Comparison of ENCODE assay signal across 9 cellular contexts in the genomic region with DNA sequence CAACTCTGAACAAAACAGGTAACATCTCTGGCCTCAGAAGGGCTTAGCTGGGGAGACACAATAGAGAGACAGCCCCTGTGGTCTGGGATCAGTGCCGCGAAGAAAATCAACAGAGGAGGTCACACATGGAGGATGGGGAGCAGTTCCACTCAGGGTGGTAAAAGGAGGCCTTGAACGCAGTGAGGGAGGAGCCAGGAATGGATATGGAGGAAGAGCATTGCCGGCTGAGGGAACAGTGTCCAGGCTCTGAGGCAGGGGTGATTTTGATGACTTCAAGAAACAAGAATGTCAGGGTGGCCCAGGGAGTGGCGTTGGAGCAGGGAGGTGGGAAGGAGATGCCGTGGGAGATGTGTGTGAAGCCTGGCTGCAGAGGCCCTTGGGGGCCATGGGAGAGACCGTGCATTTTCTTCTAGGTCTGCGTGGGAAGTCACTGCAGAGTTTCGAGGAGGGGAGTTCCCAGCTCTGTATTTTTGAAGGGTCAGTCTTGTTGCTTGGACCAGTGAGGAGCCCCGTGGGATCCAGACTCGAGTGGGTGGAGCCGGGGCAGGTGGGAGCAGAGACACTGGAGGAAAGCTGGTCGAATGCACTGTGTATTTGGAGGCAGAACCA. TPM values are rescaled to one million over a fixed set of nuclear protein-coding genes. Genes with fewer than 3 reads are reported as not detected.
DNase-seq lines count a peak whose midpoint lies in the region; ATAC-seq and TF ChIP-seq lines count a peak whose summit lies in the region.
"Had no signal": no experiment of that assay in that cellular context is flagged by ENCODE, and none has a peak within 500 bp of the region (broad histone marks: within the 10 kb centered on the region; RNA-seq: fewer than 3 reads in every experiment).

No MANE protein-coding gene starts in this region.

- peak overlapping the region; percentile 56 for H3K4me3 Mint-ChIP-seq in CD8-positive, alpha-beta T cell
- H3K4me3 Mint-ChIP-seq in nephron: no peak overlapping the region

- no peak for DNase-seq in CD8-positive, alpha-beta T cell
- DNase-seq in RWPE1 (ENCODE audit: low spot score) (no peak), dorsolateral prefrontal cortex (no peak), NCI-H2029 (lab: John Stamatoyannopoulos, UW) (no peak), NCI-H1694 (lab: John Stamatoyannopoulos, UW) (no peak), NCI-H748 (lab: John Stamatoyannopoulos, UW; ENCODE audit: unreplicated experiment) (no peak)
- DNase-seq: NCI-H1694 treated with DMSO at 0.1 percent for 48 hours had no signal

- H3K27me3 ChIP-seq in CD8-positive, alpha-beta T cell (ENCODE audit: insufficient read depth, low read length): no peaks in the 10 kb centered on the region
- H3K27me3 ChIP-seq in dorsolateral prefrontal cortex: no peaks in the 10 kb centered on the region

- no peaks in the 10 kb centered on the region for H3K9me3 ChIP-seq in CD8-positive, alpha-beta T cell (ENCODE audit: low read length)

- peaks cover 88% of the 10 kb centered on the region for H3K4me1 Mint-ChIP-seq in CD8-positive, alpha-beta T cell (ENCODE audit: low read depth)
- H3K4me1 Mint-ChIP-seq in nephron: peaks cover 88% of the 10 kb centered on the region

- intact Hi-C loops in CD8-positive, alpha-beta T cell (cut with DNase I, micrococcal nuclease): no loop called here
- intact Hi-C loops in dorsolateral prefrontal cortex (cut with DNase I): no loop called here

- H3K36me3 ChIP-seq in CD8-positive, alpha-beta T cell (ENCODE audit: insufficient read depth, low read length): peaks cover 13% of the 10 kb centered on the region

- peak overlapping the region; percentile 94 for H3K27ac Mint-ChIP-seq in CD8-positive, alpha-beta T cell
- H3K27ac Mint-ChIP-seq in nephron: peak overlapping the region in 2 of 3 experiments; percentile 41 to 93

- peaks cover 92% of the 10 kb centered on the region for H3K4me1 ChIP-seq in CD8-positive, alpha-beta T cell (ENCODE audit: insufficient read depth, low read length)

- H3K27me3 Mint-ChIP-seq in CD8-positive, alpha-beta T cell (ENCODE audit: low read depth): no peaks in the 10 kb centered on the region
- H3K27me3 Mint-ChIP-seq in nephron (ENCODE audit: low read depth): peaks cover 3% of the 10 kb centered on the region

- no peak for TF ChIP-seq CTCF in CD8-positive, alpha-beta T cell (IDR thresholded peaks at IDR 0.05)
- TF ChIP-seq CTCF in RWPE1 (conservative IDR thresholded peaks at IDR 0.05; ENCODE audit: low read depth): no peak
- TF ChIP-seq CTCF in dorsolateral prefrontal cortex (IDR thresholded peaks at IDR 0.05 in 54 of 56, conservative IDR thresholded peaks at IDR 0.05 in 2 of 56; ENCODE audit: low read depth in 1 of 56, partially characterized antibody in 56 of 56): no peak
- no peak for TF ChIP-seq CTCF in nephron (IDR thresholded peaks at IDR 0.05; ENCODE audit: unreplicated experiment in 3 of 3)

- POLR2A ChIA-PET in CD8-positive, alpha-beta T cell (lab: Charles Lee): interaction anchor here (1.4 to 10.5 kb wide), 5 partner anchors 13 to 58 kb away, joined by 8 to 107 read pairs (median 30); no protein-coding TSS in a partner anchor
- POLR2A ChIA-PET in RWPE1 (lab: Yijun Ruan, JAX; ENCODE audit: low non-redundant PET): no interaction called here

- peak overlapping the region; percentile 5 for H3K27ac ChIP-seq in CD8-positive, alpha-beta T cell (ENCODE audit: low read depth, low read length)
- H3K27ac ChIP-seq in RWPE1: peak overlapping the region; percentile 95
- peak overlapping the region in 37 of 59 donors; percentile 8 to 93 (median 77) for H3K27ac ChIP-seq in dorsolateral prefrontal cortex

- CTCF ChIA-PET in CD8-positive, alpha-beta T cell (lab: Charles Lee): interaction anchor here (1.2 to 20.2 kb wide), 7 partner anchors 9 to 241 kb away, joined by 3 to 562 read pairs (median 21); a partner anchor contains a TSS
- CTCF ChIA-PET in RWPE1 (lab: Yijun Ruan, JAX): interaction anchor here (1.0 to 1.3 kb wide), 3 partner anchors 47 to 58 kb away, joined by 3 to 7 read pairs (median 3); a partner anchor contains a TSS

- no peaks in the 10 kb centered on the region for H3K9me3 Mint-ChIP-seq in CD8-positive, alpha-beta T cell
- peaks cover 2% of the 10 kb centered on the region for H3K9me3 Mint-ChIP-seq in nephron

- peaks cover 60% of the 10 kb centered on the region for H3K36me3 Mint-ChIP-seq in CD8-positive, alpha-beta T cell
- H3K36me3 Mint-ChIP-seq in nephron (ENCODE audit: low read depth): peaks cover 22% of the 10 kb centered on the region

- no peak for ATAC-seq in CD8-positive, alpha-beta T cell
- no peak for ATAC-seq in GM18498 (IDR thresholded peaks at IDR 0.05; ENCODE audit: unreplicated experiment)

- H3K4me3 ChIP-seq in CD8-positive, alpha-beta T cell (ENCODE audit: low read depth, low read length): no peak overlapping the region
- H3K4me3 ChIP-seq in dorsolateral prefrontal cortex: no peak overlapping the region

RNA-seq across cellular contexts. Expression of a gene that starts 35.7 kb away (rescaled TPM):
- total RNA-seq in CD8-positive, alpha-beta T cell: under 1 TPM in 1 of 2 experiments, not detected in 1; 0.36 TPM
- 1 to 10 TPM in 2 of 120 experiments, under 1 TPM in 103, not detected in 15; 0.07 to 1.3 (median 0.38) TPM for total RNA-seq in dorsolateral prefrontal cortex

RNA-seq across cellular contexts. Expression of a gene that starts 47.9 kb away (rescaled TPM):
- total RNA-seq in CD8-positive, alpha-beta T cell: 10 to 100 TPM; 63.9 to 66.1 TPM
- total RNA-seq in dorsolateral prefrontal cortex: 10 to 100 TPM; 40.9 to 83.1 (median 60.2) TPM

Comparison
In these comparisons a context has a peak if more than half of its experiments do, and no peak if none do; other contexts are left out.
1. H3K27ac ChIP-seq: peak in every context shown above with its lines; median percentile 95 in RWPE1; 77 in dorsolateral prefrontal cortex; 5 in CD8-positive, alpha-beta T cell.